ENCODE assay signal across 3 cellular contexts in genomic region chr5:38712416-38712815, GRCh38.
"Had no signal": no experiment of that assay in that cellular context is flagged by ENCODE, and none has a peak within 500 bp of the region (broad histone marks: within the 10 kb centered on the region; RNA-seq: fewer than 3 reads in every experiment).

No MANE protein-coding gene starts in this region.

- H3K4me3 ChIP-seq: GM12878 had no signal

- DNase-seq: GDM1, GF-D8 had no signal

- ATAC-seq: GM12878 had no signal
